ENCODE assay signal across 10 cellular contexts in genomic region chr6:37525460-37526357, GRCh38. TPM values are rescaled to one million over a fixed set of nuclear protein-coding genes. Genes with fewer than 3 reads are reported as not detected.
DNase-seq lines count a peak whose midpoint lies in the region; ATAC-seq and TF ChIP-seq lines count a peak whose summit lies in the region.
"Had no signal": no experiment of that assay in that cellular context is flagged by ENCODE, and none has a peak within 500 bp of the region (broad histone marks: within the 10 kb centered on the region; RNA-seq: fewer than 3 reads in every experiment).

No MANE protein-coding gene starts in this region.

- H3K79me2 ChIP-seq in PC-9 (ENCODE audit: low read depth), result no peaks in the 10 kb centered on the region

- no peak overlapping the region for H2AFZ ChIP-seq in PC-9

- 69% methylated on average over 12 of the region's 12 CpGs for WGBS in suprapubic skin

- CTCF ChIA-PET in PC-9 (lab: Charles Lee), result interaction anchor here (1.2 kb wide), 1 partner anchor 12 kb away, joined by 4 read pairs; no protein-coding TSS in a partner anchor

- POLR2A ChIA-PET in PC-9 (lab: Charles Lee; ENCODE audit: unreplicated experiment), result no interaction called here

- H3K27ac ChIP-seq in left lung (no peak overlapping the region), PC-9 (no peak overlapping the region), suprapubic skin (no peak overlapping the region)

- H3K4me2 ChIP-seq in PC-9, result no peak overlapping the region

- no peak overlapping the region for H3K4me3 ChIP-seq in left lung
- no peak overlapping the region for H3K4me3 ChIP-seq in PC-9
- H3K4me3 ChIP-seq in suprapubic skin, result no peak overlapping the region

- H3K27me3 ChIP-seq in left lung (peaks cover 0 to 77% of the 10 kb centered on the region in 2 donors), PC-9 (ENCODE audit: insufficient read depth, low read depth) (0 out of 2 replicates have a peak, but pooled peaks cover 7% of the 10 kb centered on the region), suprapubic skin (peaks cover 57% of the 10 kb centered on the region)

- TF ChIP-seq CTCF in GM12873 (IDR thresholded peaks at IDR 0.05; ENCODE audit: insufficient read depth, low read depth, low read length, missing control alignments) (peak; percentile 6), left lung (IDR thresholded peaks at IDR 0.05) (no peak), PC-9 (conservative IDR thresholded peaks at IDR 0.05) (no peak), suprapubic skin (IDR thresholded peaks at IDR 0.05) (no peak)

- BruUV-seq in PC-9 (replicated peaks; lab: Mats Ljungman, UMichigan), result no TSS peak

- no peaks in the 10 kb centered on the region for H3K9me2 ChIP-seq in PC-9 (ENCODE audit: insufficient read depth)

- ATAC-seq in left lung, result peak; percentile 34

- no peaks in the 10 kb centered on the region for H4K20me1 ChIP-seq in PC-9 (ENCODE audit: insufficient read depth)

- DNase-seq in LHCN-M2 (ENCODE audit: low read depth), result peak; percentile 32
- peak; percentile 59 for DNase-seq in astrocyte of the hippocampus (ENCODE audit: low read depth, low spot score)
- no peak for DNase-seq in left lung
- no peak for DNase-seq in PC-9
- no peak for DNase-seq in NCI-H526 treated with DMSO at 0.1 percent for 48 hours (lab: John Stamatoyannopoulos, UW)
- DNase-seq in stimulated activated CD4-positive, alpha-beta T cell treated with anti-CD3 and anti-CD28 coated beads, Interleukin-1b, Interleukin-23, amount 100 ng/mL, for 48 hours, result no peak
- DNase-seq in suprapubic skin (ENCODE audit: low spot score in 2 of 2), result no peak
- DNase-seq: NCI-H510A; stimulated activated CD8-positive, alpha-beta memory T cell treated with anti-CD3 and anti-CD28 coated beads, Interleukin-4, amount 100 ng/mL, for 48 hours had no signal

- intact Hi-C loops in left lung (cut with DNase I) (no loop called here), PC-9 (cut with micrococcal nuclease; ENCODE audit: unreplicated experiment) (no loop called here)

- TF ChIP-seq POLR2A in suprapubic skin (IDR thresholded peaks at IDR 0.05), result no peak

- H3K9me3 ChIP-seq in left lung (no peaks in the 10 kb centered on the region), PC-9 (ENCODE audit: insufficient read depth, low read depth) (no peaks in the 10 kb centered on the region), suprapubic skin (no peaks in the 10 kb centered on the region)

- H3K4me1 ChIP-seq in left lung (no peaks in the 10 kb centered on the region), PC-9 (replicated peaks; ENCODE audit: insufficient read depth) (peaks cover 14% of the 10 kb centered on the region; the same call in 1 of the 2 replicates), suprapubic skin (peaks cover 10% of the 10 kb centered on the region)

- H3K36me3 ChIP-seq in left lung (no peaks in the 10 kb centered on the region), PC-9 (ENCODE audit: low read depth) (no peaks in the 10 kb centered on the region), suprapubic skin (no peaks in the 10 kb centered on the region)

- TF ChIP-seq EP300 in suprapubic skin (IDR thresholded peaks at IDR 0.05), result no peak

- peaks cover 10% of the 10 kb centered on the region; the same call in 1 of the 2 replicates for H3F3A ChIP-seq in PC-9 (ENCODE audit: insufficient read depth, low read depth)

RNA-seq across cellular contexts. Expression of gene CCDC167, which starts 26.0 kb away (rescaled TPM):
- total RNA-seq in LHCN-M2 (2014; rRNA removed), result 41.4 and 47.6 TPM in 2 replicates
- polyA plus RNA-seq in LHCN-M2 (2012), result 63.4 TPM
- 10 to 100 TPM; 18.2 to 21.5 TPM for total RNA-seq in left lung
- 29.4 and 33.5 TPM in 2 replicates for total RNA-seq in PC-9 (2021)
- total RNA-seq in suprapubic skin, result 10 to 100 TPM; 16.3 to 31.3 (median 25.1) TPM

Comparison
In these comparisons a context has a peak if more than half of its experiments do, and no peak if none do; other contexts are left out.
1. DNase-seq: peak in LHCN-M2 (single experiment) and astrocyte of the hippocampus (single experiment); none in left lung (0 of 2), PC-9 (0 of 2), NCI-H526 treated with DMSO at 0.1 percent for 48 hours (single experiment), stimulated activated CD4-positive, alpha-beta T cell treated with anti-CD3 and anti-CD28 coated beads, Interleukin-1b, Interleukin-23, amount 100 ng/mL, for 48 hours (single experiment) and suprapubic skin (0 of 2).